In the genomic region with DNA sequence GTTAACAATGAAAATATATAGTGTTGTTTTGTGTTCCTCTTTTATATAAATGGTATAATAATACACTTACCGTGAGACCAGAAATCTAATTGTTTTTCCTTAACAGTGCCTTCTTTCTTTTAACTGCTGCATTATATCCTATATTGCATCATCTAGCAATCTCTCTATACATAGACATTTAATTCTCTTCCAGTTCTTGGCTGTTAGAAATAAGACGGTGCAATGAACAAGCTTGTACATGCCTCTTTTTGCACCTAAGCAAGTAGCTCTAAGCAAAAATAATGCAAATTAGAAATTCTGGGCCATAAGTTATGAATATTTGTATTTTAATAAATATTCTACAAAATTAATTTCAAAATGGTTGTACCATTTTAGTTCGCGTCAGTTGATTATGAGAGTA, we compare ENCODE assay signal across 18 cellular contexts. TPM values are rescaled to one million over a fixed set of nuclear protein-coding genes. Genes with fewer than 3 reads are reported as not detected.
DNase-seq lines count a peak whose midpoint lies in the region; ATAC-seq, FAIRE-seq and TF ChIP-seq lines count a peak whose summit lies in the region.
"Had no signal": no experiment of that assay in that cellular context is flagged by ENCODE, and none has a peak within 500 bp of the region (broad histone marks: within the 10 kb centered on the region; RNA-seq: fewer than 3 reads in every experiment).

No MANE protein-coding gene starts in this region.

- no peaks in the 10 kb centered on the region for H3K9me3 ChIP-seq in breast epithelium
- H3K9me3 ChIP-seq in K562 (replicated peaks; ENCODE audit: control insufficient read depth, insufficient read depth, low read depth, low read length) = 0 out of 2 replicates have a peak, but pooled peaks cover 2% of the 10 kb centered on the region
- no peaks in the 10 kb centered on the region for H3K9me3 ChIP-seq in smooth muscle cell (replicated peaks; ENCODE audit: low read depth)
- H3K9me3 ChIP-seq in osteoblast (ENCODE audit: low read depth, low read length) = no peaks in the 10 kb centered on the region

- TF ChIP-seq POLR2A in breast epithelium (IDR thresholded peaks at IDR 0.05) (no peak), K562 (conservative IDR thresholded peaks at IDR 0.05) (no peak)

- H2AFZ ChIP-seq in K562 (ENCODE audit: low read depth, low read length) = no peak overlapping the region
- no peak overlapping the region for H2AFZ ChIP-seq in smooth muscle cell (ENCODE audit: low read depth)
- no peak overlapping the region for H2AFZ ChIP-seq in osteoblast (ENCODE audit: low read length)
- H2AFZ ChIP-seq: GM23338 had no signal

- no peak for TF ChIP-seq CTCF in MCF 10A (IDR thresholded peaks at IDR 0.05; ENCODE audit: unreplicated experiment)
- no peak for TF ChIP-seq CTCF in breast epithelium (IDR thresholded peaks at IDR 0.05)
- no peak for TF ChIP-seq CTCF in K562 (IDR thresholded peaks at IDR 0.05 in 2 of 3, conservative IDR thresholded peaks at IDR 0.05 in 1 of 3; ENCODE audit: insufficient read depth in 2 of 3, low read depth in 1 of 3, low read length in 3 of 3)
- TF ChIP-seq CTCF in smooth muscle cell (IDR thresholded peaks at IDR 0.05; ENCODE audit: borderline replicate concordance, insufficient read depth, poor library complexity, severe bottlenecking) = no peak
- no peak for TF ChIP-seq CTCF in osteoblast (IDR thresholded peaks at IDR 0.05; ENCODE audit: extremely low read depth, low read depth, low read length)

- H3K4me1 ChIP-seq in breast epithelium (no peaks in the 10 kb centered on the region), K562 (replicated peaks in 1 of 2; ENCODE audit: control insufficient read depth in 2 of 2, insufficient read depth in 2 of 2, low read length in 2 of 2) (no peaks in the 10 kb centered on the region), smooth muscle cell (ENCODE audit: low read depth) (peaks cover 7% of the 10 kb centered on the region), osteoblast (ENCODE audit: insufficient read depth, low read length) (peaks cover 20% of the 10 kb centered on the region)

- H3K9ac ChIP-seq in K562 (ENCODE audit: insufficient read depth in 1 of 2, low read depth in 2 of 2, low read length in 2 of 2) = no peak overlapping the region
- no peak overlapping the region for H3K9ac ChIP-seq in smooth muscle cell (ENCODE audit: low read depth)

- H3K27ac Mint-ChIP-seq in MCF 10A (ENCODE audit: low read depth, unreplicated experiment) = no peak overlapping the region
- H3K27ac Mint-ChIP-seq: B cell; CD4-positive, alpha-beta T cell; GM23338; H9 had no signal

- H3K9me3 Mint-ChIP-seq in MCF 10A (ENCODE audit: unreplicated experiment) = no peaks in the 10 kb centered on the region
- H3K9me3 Mint-ChIP-seq: CD4-positive, alpha-beta T cell; GM23338; H9 had no signal

- peaks cover 20% of the 10 kb centered on the region for H3K4me1 Mint-ChIP-seq in MCF 10A (ENCODE audit: insufficient read depth, unreplicated experiment)
- H3K4me1 Mint-ChIP-seq: B cell, GM23338, H9 had no signal

- H3K4me2 ChIP-seq in K562 (ENCODE audit: insufficient read depth, low read length) = no peak overlapping the region
- no peak overlapping the region for H3K4me2 ChIP-seq in smooth muscle cell
- H3K4me2 ChIP-seq in osteoblast (ENCODE audit: insufficient read depth, low read length) = no peak overlapping the region
- H3K4me2 ChIP-seq: GM23338 had no signal

- POLR2A ChIA-PET in MCF 10A (lab: Yijun Ruan, JAX) = interaction anchor here (0.6 to 1.0 kb wide), 5 partner anchors 9 to 222 kb away, joined by 3 to 5 read pairs (median 3); partner anchors contain the start of gene AHR
- POLR2A ChIA-PET in K562 (lab: Yijun Ruan, JAX) = no interaction called here

- H3K27ac ChIP-seq in breast epithelium (no peak overlapping the region), K562 (ENCODE audit: extremely low read depth, low read depth, low read length) (no peak overlapping the region), epithelial cell of prostate (peak overlapping the region; percentile 47), smooth muscle cell (ENCODE audit: low read depth) (peak overlapping the region; percentile 33), osteoblast (ENCODE audit: low read depth, low read length) (no peak overlapping the region)

- CTCF ChIA-PET in MCF 10A (lab: Yijun Ruan, JAX) (interaction anchor here (0.6 kb wide), 1 partner anchor 442 kb away, joined by 3 read pairs; no protein-coding TSS in a partner anchor), K562 (lab: Yijun Ruan, JAX; ENCODE audit: low intra/inter-chr PET ratio) (no interaction called here)

- TF ChIP-seq EP300 in K562 (IDR thresholded peaks at IDR 0.05; ENCODE audit: low read length) = no peak

- in situ Hi-C loops in K562 (cut with MboI) = no loop called here

- H4K20me1 ChIP-seq in K562 (replicated peaks; ENCODE audit: control insufficient read depth, insufficient read depth, low read length) = no peaks in the 10 kb centered on the region
- H4K20me1 ChIP-seq in smooth muscle cell (ENCODE audit: low read depth) = no peaks in the 10 kb centered on the region
- H4K20me1 ChIP-seq in osteoblast (ENCODE audit: insufficient read depth, low read length) = no peaks in the 10 kb centered on the region

- intact Hi-C loops in MCF 10A (cut with micrococcal nuclease) = no loop called here
- intact Hi-C loops in breast epithelium (cut with DNase I; ENCODE audit: low total_unique reads) = no loop called here
- intact Hi-C loops in K562 (cut with micrococcal nuclease) = no loop called here

- H3K4me3 ChIP-seq in breast epithelium = no peak overlapping the region
- no peak overlapping the region for H3K4me3 ChIP-seq in K562
- H3K4me3 ChIP-seq in smooth muscle cell = no peak overlapping the region
- H3K4me3 ChIP-seq in osteoblast (ENCODE audit: insufficient read depth, low read length) = no peak overlapping the region
- H3K4me3 ChIP-seq: GM12878, GM23338 had no signal

- H3K27me3 Mint-ChIP-seq in MCF 10A (ENCODE audit: insufficient read depth, unreplicated experiment) = no peaks in the 10 kb centered on the region
- H3K27me3 Mint-ChIP-seq: B cell; CD4-positive, alpha-beta T cell had no signal

- 48% methylated on average over 4 of the region's 4 CpGs for WGBS in K562 (ENCODE audit: insufficient coverage, low coverage, missing lambda C conversion rate)
- WGBS in smooth muscle cell (ENCODE audit: low lambda C conversion rate) = 92% methylated on average over 4 of the region's 4 CpGs

- no peaks in the 10 kb centered on the region for H3K9me1 ChIP-seq in K562 (ENCODE audit: control insufficient read depth, insufficient read depth, low read length)

- DNase-seq in MCF 10A (ENCODE audit: unreplicated experiment) (peak; percentile 24), breast epithelium (ENCODE audit: low spot score in 2 of 2) (no peak), K562 (ENCODE audit: extremely low read depth in 1 of 4, low spot score in 3 of 4) (no peak), epithelial cell of prostate (ENCODE audit: low read depth, low spot score) (no peak), smooth muscle cell (lab: John Stamatoyannopoulos, UW; ENCODE audit: unreplicated experiment) (no peak), osteoblast (ENCODE audit: insufficient read length, low spot score, missing footprints) (no peak), NCI-H526 treated with DMSO at 0.1 percent for 48 hours (lab: John Stamatoyannopoulos, UW) (no peak)
- no peak for DNase-seq in effector CD8-positive, alpha-beta T cell (lab: John Stamatoyannopoulos, UW)
- DNase-seq: C1 segment of cervical spinal cord; CD4-positive, alpha-beta T cell; DMS79; H9 had no signal

- BruUV-seq in MCF 10A (replicated peaks; lab: Mats Ljungman, UMichigan) (no TSS peak), K562 (replicated peaks; lab: Mats Ljungman, UMichigan) (no TSS peak)

- TF ChIP-seq RAD21 in K562 (CRISPR knock-in tag; conservative IDR thresholded peaks at IDR 0.05 in 1 of 2, IDR thresholded peaks at IDR 0.05 in 1 of 2) = no peak

- H3K4me3 Mint-ChIP-seq in MCF 10A (ENCODE audit: unreplicated experiment) = no peak overlapping the region
- H3K4me3 Mint-ChIP-seq: B cell; CD4-positive, alpha-beta T cell; GM23338; H9 had no signal

- H3K36me3 ChIP-seq in breast epithelium = no peaks in the 10 kb centered on the region
- H3K36me3 ChIP-seq in K562 (ENCODE audit: control insufficient read depth, insufficient read depth, low read length) = no peaks in the 10 kb centered on the region
- H3K36me3 ChIP-seq in smooth muscle cell (ENCODE audit: low read depth) = no peaks in the 10 kb centered on the region
- H3K36me3 ChIP-seq in osteoblast (ENCODE audit: insufficient read depth, low read length) = no peaks in the 10 kb centered on the region

- H3K36me3 Mint-ChIP-seq in MCF 10A (ENCODE audit: insufficient read depth, unreplicated experiment) = no peaks in the 10 kb centered on the region

- H3F3A ChIP-seq in smooth muscle cell (ENCODE audit: low read depth) = no peaks in the 10 kb centered on the region

- no peak for FAIRE-seq in K562 (lab: Jason Lieb, UNC)
- FAIRE-seq: GM12878, GM18507 had no signal

- no peak for ATAC-seq in K562
- ATAC-seq: GM12878, GM23338 had no signal

- no peaks in the 10 kb centered on the region for H3K79me2 ChIP-seq in K562 (ENCODE audit: control insufficient read depth, insufficient read depth, low read length)
- H3K79me2 ChIP-seq in smooth muscle cell (ENCODE audit: low read depth) = no peaks in the 10 kb centered on the region
- no peaks in the 10 kb centered on the region for H3K79me2 ChIP-seq in osteoblast (ENCODE audit: insufficient read depth, low read length)

- no peaks in the 10 kb centered on the region for H3K27me3 ChIP-seq in breast epithelium
- H3K27me3 ChIP-seq in K562 (ENCODE audit: control insufficient read depth in 2 of 2, insufficient read depth in 2 of 2, low read length in 2 of 2) = no peaks in the 10 kb centered on the region
- no peaks in the 10 kb centered on the region for H3K27me3 ChIP-seq in smooth muscle cell (ENCODE audit: low read depth)
- no peaks in the 10 kb centered on the region for H3K27me3 ChIP-seq in osteoblast (ENCODE audit: insufficient read depth, low read length)

RNA-seq across cellular contexts. Expression of gene AHR, which starts 55.9 kb away (rescaled TPM):
- total RNA-seq in MCF 10A (2022) (99.1 and 100 TPM in 2 replicates), breast epithelium (100 to 1,000 TPM; 103 to 349 (median 146) TPM), K562 (2014; rRNA removed) (under 0.01 TPM in 1 of 2 replicates, not detected in the other), K562 (2014; rRNA removed; fragmentation: Illumina TruSeq; extraction: Trizol) (not detected in 2 replicates), K562 (2015; rRNA removed; fragmentation: Illumina TruSeq; extraction: Trizol) (not detected in 2 replicates), K562 (2021) (0.16 and 0.25 TPM in 2 replicates), smooth muscle cell (165 and 174 TPM in 2 replicates), osteoblast (274 and 313 TPM in 2 replicates)
- not detected in 2 replicates for total RNA-seq in K562 (2011; cell fraction: chromatin; rRNA removed; ENCODE audit: low replicate concordance)
- not detected in 2 replicates for total RNA-seq in K562 (2011; cell fraction: nucleolus; rRNA removed)
- total RNA-seq in K562 (2011; cell fraction: nucleoplasm; rRNA removed) = not detected in 2 replicates
- polyA plus RNA-seq in K562 (2011; rRNA removed) (not detected in 2 replicates), K562 (2014; fragmentation: Illumina TruSeq; extraction: Trizol) (not detected in 2 replicates), K562 (2014; fragmentation: Nextera tagmentation; extraction: Ambion mirVana) (not detected), K562 (2014; rRNA removed) (not detected in 2 replicates), smooth muscle cell (25.7 and 27.6 TPM in 2 replicates)
- not detected in 2 replicates for polyA plus RNA-seq in K562 (2011; cell fraction: cytosol; rRNA removed)
- not detected in 2 replicates for polyA plus RNA-seq in K562 (2011; cell fraction: nucleus; rRNA removed)
- 0.01 TPM in 1 of 2 replicates, not detected in the other for polyA plus RNA-seq in K562 (2012)
- polyA minus RNA-seq in K562 (2011; rRNA and poly(A)+ RNA removed) = not detected in 2 replicates
- not detected in 2 replicates for polyA minus RNA-seq in K562 (2011; cell fraction: cytosol; rRNA and poly(A)+ RNA removed)
- 0.13 TPM in 1 of 2 replicates, not detected in the other for polyA minus RNA-seq in K562 (2011; cell fraction: nucleus; rRNA and poly(A)+ RNA removed)
- total RNA-seq: A172, G401 had no signal

Comparison
In these comparisons a context has a peak if more than half of its experiments do, and no peak if none do; other contexts are left out.
1. H3K27ac ChIP-seq: peak in epithelial cell of prostate (single experiment) and smooth muscle cell (single experiment); none in breast epithelium (0 of 2), K562 (single experiment) and osteoblast (single experiment).
2. RNA of gene AHR, which starts 55.9 kb away (total RNA-seq): 274 to 313 TPM in osteoblast, 165 to 174 TPM in smooth muscle cell, 103 to 349 TPM in breast epithelium and 99.1 to 100 TPM in MCF 10A; under 0.01 to 0.25 TPM in K562; every median in the first group is over 10 times any median in the second.